In the genomic region with DNA sequence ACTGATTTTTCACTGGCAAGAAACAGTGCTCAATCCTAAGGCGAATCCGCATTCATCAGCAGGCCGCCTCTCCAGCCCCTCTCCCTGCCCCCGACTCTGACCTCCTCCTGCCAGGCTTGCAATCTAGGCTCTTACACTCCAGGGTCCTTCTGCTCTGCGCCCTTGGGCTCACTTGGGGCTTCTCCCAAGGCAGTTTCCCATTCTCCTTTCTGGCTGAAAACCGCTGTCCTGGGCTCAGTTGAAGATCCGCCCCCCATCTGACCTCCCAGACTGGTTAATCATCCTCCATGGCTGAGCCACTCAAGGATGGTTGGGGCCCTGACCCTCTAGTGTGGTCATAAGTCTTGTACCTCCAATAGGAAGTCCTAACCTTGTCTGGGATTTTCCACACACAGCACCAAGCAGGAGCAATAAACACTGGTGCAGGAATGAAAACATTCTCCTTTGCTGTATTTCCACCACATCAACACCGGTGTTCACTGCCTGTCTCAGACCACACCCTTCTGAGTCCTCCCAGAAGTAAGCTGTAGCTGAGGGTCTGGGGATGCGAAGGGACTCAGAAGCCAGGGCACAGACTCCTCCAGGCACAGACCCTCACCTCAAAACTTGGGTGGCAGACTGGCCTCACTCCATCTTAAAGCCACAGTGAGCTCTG, we compare ENCODE assay signal across 17 cellular contexts. TPM values are rescaled to one million over a fixed set of nuclear protein-coding genes. Genes with fewer than 3 reads are reported as not detected.
A peak's percentile ranks its signal among the peaks of the same experiment; 100 is the strongest.
DNase-seq lines count a peak whose midpoint lies in the region; ATAC-seq, FAIRE-seq and TF ChIP-seq lines count a peak whose summit lies in the region.
"Had no signal": no experiment of that assay in that cellular context is flagged by ENCODE, and none has a peak within 500 bp of the region (broad histone marks: within the 10 kb centered on the region; RNA-seq: fewer than 3 reads in every experiment).

No MANE protein-coding gene starts in this region.

- TF ChIP-seq RAD21 in liver (IDR thresholded peaks at IDR 0.05): no peak

- H3K79me2 ChIP-seq in astrocyte (ENCODE audit: insufficient read depth, low read length): peaks cover 56% of the 10 kb centered on the region

- H3K4me1 ChIP-seq in astrocyte (ENCODE audit: insufficient read depth, low read length): peaks cover 47% of the 10 kb centered on the region
- H3K4me1 ChIP-seq in liver (ENCODE audit: control insufficient read depth in 4 of 4, insufficient read depth in 4 of 4, low read length in 3 of 4): peaks cover 17 to 64% (median 40%) of the 10 kb centered on the region in 4 donors
- H3K4me1 ChIP-seq in testis: peaks cover 31% of the 10 kb centered on the region
- peaks cover 0 to 46% (median 0%) of the 10 kb centered on the region in 3 donors for H3K4me1 ChIP-seq in gastroesophageal sphincter

- H3K4me3 ChIP-seq in astrocyte (ENCODE audit: insufficient read depth, low read depth, low read length): no peak overlapping the region
- no peak overlapping the region for H3K4me3 ChIP-seq in liver (ENCODE audit: low read depth in 1 of 3, low read length in 3 of 3)
- H3K4me3 ChIP-seq in testis: no peak overlapping the region
- no peak overlapping the region for H3K4me3 ChIP-seq in gastroesophageal sphincter
- H3K4me3 ChIP-seq: right atrium auricular region had no signal

- no peak for ATAC-seq in gastroesophageal sphincter

- CTCF ChIA-PET in MCF 10A (lab: Yijun Ruan, JAX): no interaction called here

- peaks cover 13% of the 10 kb centered on the region for H3K36me3 Mint-ChIP-seq in astrocyte (ENCODE audit: low read depth, unreplicated experiment)
- peaks cover 14% of the 10 kb centered on the region for H3K36me3 Mint-ChIP-seq in MCF 10A (ENCODE audit: insufficient read depth, unreplicated experiment)

- BruUV-seq in MCF 10A (replicated peaks; lab: Mats Ljungman, UMichigan): no TSS peak

- no peak for TF ChIP-seq EP300 in gastroesophageal sphincter (IDR thresholded peaks at IDR 0.05)

- H3K27ac ChIP-seq in astrocyte (ENCODE audit: low read depth, low read length) (no peak overlapping the region), liver (ENCODE audit: low read depth in 1 of 2, low read length in 2 of 2) (peak overlapping the region; percentile 75 to 76), testis (peak overlapping the region; percentile 45 to 63), gastroesophageal sphincter (no peak overlapping the region)
- H3K27ac ChIP-seq: right atrium auricular region had no signal

- no peaks in the 10 kb centered on the region for H3K9me3 ChIP-seq in astrocyte (ENCODE audit: insufficient read depth, low read depth, low read length)
- no peaks in the 10 kb centered on the region for H3K9me3 ChIP-seq in liver (ENCODE audit: control insufficient read depth in 4 of 4, low read length in 3 of 4)
- no peaks in the 10 kb centered on the region for H3K9me3 ChIP-seq in testis
- no peaks in the 10 kb centered on the region for H3K9me3 ChIP-seq in gastroesophageal sphincter
- H3K9me3 ChIP-seq: right atrium auricular region had no signal

- H3K27me3 ChIP-seq in astrocyte (ENCODE audit: insufficient read depth, low read length): no peaks in the 10 kb centered on the region
- no peaks in the 10 kb centered on the region for H3K27me3 ChIP-seq in liver (ENCODE audit: control insufficient read depth in 4 of 4, insufficient read depth in 4 of 4, low read length in 3 of 4)
- H3K27me3 ChIP-seq in testis: no peaks in the 10 kb centered on the region
- peaks cover 5% of the 10 kb centered on the region for H3K27me3 ChIP-seq in gastroesophageal sphincter
- H3K27me3 ChIP-seq: right atrium auricular region had no signal

- peak overlapping the region; percentile 18 for H3K4me3 Mint-ChIP-seq in astrocyte (ENCODE audit: unreplicated experiment)
- no peak overlapping the region for H3K4me3 Mint-ChIP-seq in MCF 10A (ENCODE audit: unreplicated experiment)
- H3K4me3 Mint-ChIP-seq: CD4-positive, alpha-beta T cell had no signal

- no peak for TF ChIP-seq CTCF in astrocyte (IDR thresholded peaks at IDR 0.05; ENCODE audit: insufficient read depth, low read depth, low read length)
- no peak for TF ChIP-seq CTCF in liver (IDR thresholded peaks at IDR 0.05; ENCODE audit: low read depth, low read length, missing input control)
- no peak for TF ChIP-seq CTCF in testis (IDR thresholded peaks at IDR 0.05)
- no peak for TF ChIP-seq CTCF in MCF 10A (IDR thresholded peaks at IDR 0.05; ENCODE audit: unreplicated experiment)
- no peak for TF ChIP-seq CTCF in gastroesophageal sphincter (IDR thresholded peaks at IDR 0.05)

- H3K4me2 ChIP-seq in astrocyte (ENCODE audit: low read length): peak overlapping the region; percentile 7

- no peak for FAIRE-seq in H54 (lab: Jason Lieb, UNC)
- FAIRE-seq in astrocyte (lab: Jason Lieb, UNC): no peak

- H3K36me3 ChIP-seq in astrocyte (ENCODE audit: insufficient read depth, low read length) (no peaks in the 10 kb centered on the region), liver (ENCODE audit: control insufficient read depth in 4 of 4, insufficient read depth in 3 of 4, low read depth in 1 of 4, low read length in 3 of 4) (no peaks in the 10 kb centered on the region), testis (ENCODE audit: low read depth, missing control alignments) (no peaks in the 10 kb centered on the region), gastroesophageal sphincter (no peaks in the 10 kb centered on the region)
- H3K36me3 ChIP-seq: right atrium auricular region had no signal

- whole genome bisulfite sequencing in liver: 86% methylated on average over 9 of the region's 9 CpGs
- WGBS in testis, 2 donors: 78% methylated on average over 9 of the region's 9 CpGs
- WGBS in gastroesophageal sphincter (ENCODE audit: low coverage in 1 of 2), 2 donors: 96 to 100% methylated on average over 3 to 7 of the region's 9 CpGs

- H3K27me3 Mint-ChIP-seq in astrocyte (ENCODE audit: low read depth, unreplicated experiment) (no peaks in the 10 kb centered on the region), MCF 10A (ENCODE audit: insufficient read depth, unreplicated experiment) (no peaks in the 10 kb centered on the region)
- H3K27me3 Mint-ChIP-seq: memory B cell had no signal

- H3K9me3 Mint-ChIP-seq in astrocyte (ENCODE audit: unreplicated experiment): peaks cover 2% of the 10 kb centered on the region
- no peaks in the 10 kb centered on the region for H3K9me3 Mint-ChIP-seq in MCF 10A (ENCODE audit: unreplicated experiment)
- H3K9me3 Mint-ChIP-seq: CD4-positive, alpha-beta T cell; memory B cell had no signal

- H3K9ac ChIP-seq in astrocyte (ENCODE audit: low read length) (peak overlapping the region; percentile 1), liver (ENCODE audit: low read depth in 1 of 2, low read length in 2 of 2) (no peak overlapping the region)

- H4K20me1 ChIP-seq in astrocyte (ENCODE audit: insufficient read depth, low read length): peaks cover 40% of the 10 kb centered on the region

- H3K4me1 Mint-ChIP-seq in astrocyte (ENCODE audit: low read depth, unreplicated experiment): peaks cover 53% of the 10 kb centered on the region
- H3K4me1 Mint-ChIP-seq in MCF 10A (ENCODE audit: insufficient read depth, unreplicated experiment): peaks cover 19% of the 10 kb centered on the region

- H2AFZ ChIP-seq in astrocyte (ENCODE audit: low read depth, low read length): no peak overlapping the region

- POLR2A ChIA-PET in MCF 10A (lab: Yijun Ruan, JAX): no interaction called here

- peak; percentile 58 for DNase-seq in H54 (ENCODE audit: insufficient read length, low spot score)
- peak; percentile 80 for DNase-seq in astrocyte (ENCODE audit: low read depth)
- peak; percentile 64 for DNase-seq in testis
- DNase-seq in MCF 10A (ENCODE audit: unreplicated experiment): no peak
- DNase-seq in NCI-H2171 treated with DMSO at 0.1 percent for 48 hours (lab: John Stamatoyannopoulos, UW): no peak
- DNase-seq in T-helper 1 cell: no peak
- DNase-seq: activated CD8-positive, alpha-beta memory T cell treated with anti-CD3 and anti-CD28 coated beads for 24 hours; activated naive CD4-positive, alpha-beta T cell treated with Interleukin-2 at 50 U/mL for 16 hours; CD4-positive, alpha-beta T cell; cerebellar nuclear complex; NCI-H1105; NCI-H510A treated with DMSO at 0.1 percent for 48 hours; SHP77 had no signal

- intact Hi-C loops in testis (cut with DNase I; ENCODE audit: low total_unique reads): no loop called here
- intact Hi-C loops in MCF 10A (cut with micrococcal nuclease): no loop called here

- H3K27ac Mint-ChIP-seq in astrocyte (ENCODE audit: unreplicated experiment): peak overlapping the region; percentile 93
- no peak overlapping the region for H3K27ac Mint-ChIP-seq in MCF 10A (ENCODE audit: low read depth, unreplicated experiment)
- H3K27ac Mint-ChIP-seq: CD4-positive, alpha-beta T cell; memory B cell had no signal

- TF ChIP-seq POLR2A in H54 (IDR thresholded peaks at IDR 0.05; ENCODE audit: low read depth, low read length) (no peak), testis (IDR thresholded peaks at IDR 0.05) (no peak), gastroesophageal sphincter (IDR thresholded peaks at IDR 0.05) (no peak)

TF ChIP-seq in liver, 16 proteins besides CTCF, POLR2A, EP300 and RAD21 (continues in another document):
- TF ChIP-seq EGR1 (IDR thresholded peaks at IDR 0.05; ENCODE audit: low read depth in 2 of 2): no peak

RNA-seq across cellular contexts. Expression of a gene that starts 42.4 kb away (rescaled TPM):
- total RNA-seq in astrocyte: 92.9 and 105 TPM in 2 replicates
- total RNA-seq in liver: 100 to 1,000 TPM in 1 of 2 donors, 10 to 100 TPM in 1; 27.8 to 100 TPM
- polyA plus RNA-seq in liver: 10 to 100 TPM; 16.8 to 31.2 TPM
- total RNA-seq in testis: 10 to 100 TPM; 60.0 to 93.5 TPM
- polyA plus RNA-seq in testis (ENCODE audit: insufficient read depth, low read depth, low replicate concordance): 28.5 TPM
- 30.1 and 33.3 TPM in 2 replicates for total RNA-seq in MCF 10A (2022)
- total RNA-seq in gastroesophageal sphincter: 10 to 100 TPM; 35.0 to 61.3 (median 45.1) TPM

Comparison
In these comparisons a context has a peak if more than half of its experiments do, and no peak if none do; other contexts are left out.
1. DNase-seq: peak in H54 (single experiment), astrocyte (single experiment) and testis (single experiment); none in MCF 10A (single experiment), NCI-H2171 treated with DMSO at 0.1 percent for 48 hours (single experiment) and T-helper 1 cell (0 of 5).
2. H3K27ac ChIP-seq: peak in liver (2 of 2) and testis (2 of 2); none in astrocyte (single experiment) and gastroesophageal sphincter (0 of 4).